ENCODE assay signal across 19 cellular contexts in genomic region chr5:67347821-67348220, GRCh38.
"Had no signal": no experiment of that assay in that cellular context is flagged by ENCODE, and none has a peak within 500 bp of the region (broad histone marks: within the 10 kb centered on the region; RNA-seq: fewer than 3 reads in every experiment).

No MANE protein-coding gene starts in this region.

- H3K36me3 Mint-ChIP-seq: mesothelial cell of epicardium had no signal

- H2AFZ ChIP-seq: hepatocyte had no signal

- DNase-seq: dermis blood vessel endothelial cell; dorsolateral prefrontal cortex; effector CD4-positive, alpha-beta T cell; effector memory CD4-positive, alpha-beta T cell; foreskin keratinocyte; heart left ventricle; hypothalamus; left cardiac atrium; left lung; left ventricle myocardium superior; lower lobe of right lung; mesenchymal stem cell; mucosa of descending colon; naive B cell had no signal

- H3K9me3 ChIP-seq: esophagus muscularis mucosa, gastroesophageal sphincter, lower lobe of right lung had no signal

- H3K36me3 ChIP-seq: esophagus muscularis mucosa, gastroesophageal sphincter, heart left ventricle, left lung, lower lobe of right lung had no signal

- H3K27me3 ChIP-seq: dorsolateral prefrontal cortex, esophagus muscularis mucosa, foreskin keratinocyte, gastroesophageal sphincter, heart left ventricle, hepatocyte, left lung had no signal

- H3K4me3 ChIP-seq: coronary artery, dorsolateral prefrontal cortex, esophagus muscularis mucosa, gastroesophageal sphincter, heart left ventricle, hepatocyte, left lung, lower lobe of right lung, mucosa of descending colon had no signal

- ATAC-seq: foreskin keratinocyte, gastroesophageal sphincter, heart left ventricle, left cardiac atrium, left lung, left ventricle myocardium superior, lower lobe of right lung, mucosa of descending colon had no signal

- H3K27ac Mint-ChIP-seq: mesothelial cell of epicardium, naive B cell had no signal

- H3K4me3 Mint-ChIP-seq: mesothelial cell of epicardium, naive B cell had no signal

- H3K4me2 ChIP-seq: hepatocyte had no signal

- H3K27ac ChIP-seq: coronary artery, dorsolateral prefrontal cortex, esophagus muscularis mucosa, foreskin keratinocyte, gastroesophageal sphincter, heart left ventricle, hepatocyte, left lung, lower lobe of right lung had no signal

- H3K79me2 ChIP-seq: hepatocyte had no signal
